ENCODE assay signal across 18 cellular contexts in the genomic region with DNA sequence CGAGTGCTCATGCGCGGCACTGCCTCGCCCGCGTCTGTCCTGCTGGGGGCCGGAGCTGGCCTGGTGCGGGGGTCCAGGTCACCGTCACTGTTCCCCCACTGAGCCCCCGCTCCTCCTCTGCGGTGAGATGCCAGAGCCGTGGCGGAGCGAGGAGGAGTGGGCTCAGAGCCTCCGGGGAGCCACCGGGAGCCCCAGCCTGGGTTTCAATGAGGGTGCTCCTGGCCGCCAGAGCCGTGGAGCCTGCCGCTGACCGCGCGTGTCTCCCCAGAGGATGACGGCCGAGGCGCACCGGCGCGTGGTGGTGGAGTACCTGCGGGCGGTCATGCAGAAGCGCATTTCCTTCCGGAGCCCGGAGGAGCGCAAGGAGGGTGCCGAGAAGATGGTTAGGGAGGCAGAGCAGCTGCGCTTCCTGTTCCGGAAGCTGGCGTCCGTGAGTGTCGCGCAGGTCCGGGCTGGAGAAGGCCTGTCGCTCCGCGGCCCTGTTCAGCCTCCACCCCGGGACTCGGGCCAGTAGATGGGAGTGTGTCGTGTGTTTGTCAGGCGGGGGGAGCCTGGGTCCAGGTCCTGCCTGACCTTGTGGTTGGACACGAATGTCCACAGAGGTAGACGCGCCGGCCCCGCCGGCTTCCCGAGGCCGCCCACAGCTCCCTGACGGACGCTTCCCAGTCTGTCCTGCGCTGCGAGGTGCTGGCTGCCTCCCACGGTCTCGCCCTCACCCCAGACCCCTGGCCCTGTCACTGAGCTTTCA. TPM values are rescaled to one million over a fixed set of nuclear protein-coding genes. Genes with fewer than 3 reads are reported as not detected.
A peak's percentile ranks its signal among the peaks of the same experiment; 100 is the strongest.
DNase-seq lines count a peak whose midpoint lies in the region; ATAC-seq and TF ChIP-seq lines count a peak whose summit lies in the region.
"Had no signal": no experiment of that assay in that cellular context is flagged by ENCODE, and none has a peak within 500 bp of the region (broad histone marks: within the 10 kb centered on the region; RNA-seq: fewer than 3 reads in every experiment).

No MANE protein-coding gene starts in this region.

- H3K27ac Mint-ChIP-seq in CD8-positive, alpha-beta T cell = no peak overlapping the region
- H3K27ac Mint-ChIP-seq: brain had no signal

- H3K27me3 ChIP-seq in BLaER1 treated with 17β-estradiol and CSF1 and Interleukin-3, amounts not matched to agents 10 nM and 100 nM = no peaks in the 10 kb centered on the region
- H3K27me3 ChIP-seq in CD8-positive, alpha-beta T cell (ENCODE audit: insufficient read depth, low read length) = no peaks in the 10 kb centered on the region
- H3K27me3 ChIP-seq: BE2C had no signal

- H3K4me1 Mint-ChIP-seq in CD8-positive, alpha-beta T cell (ENCODE audit: low read depth) = peaks cover 12% of the 10 kb centered on the region
- H3K4me1 Mint-ChIP-seq: neural crest cell had no signal

- H3K27me3 Mint-ChIP-seq in CD8-positive, alpha-beta T cell (ENCODE audit: low read depth) = no peaks in the 10 kb centered on the region
- H3K27me3 Mint-ChIP-seq: brain had no signal

- peak overlapping the region; percentile 48 to 73 (median 61); a peak in 20 of 22 replicates for H3K4me2 ChIP-seq in BLaER1 treated with 17β-estradiol and CSF1 and Interleukin-3, amounts not matched to agents 10 nM and 100 nM

- no peak for DNase-seq in CD8-positive, alpha-beta T cell
- DNase-seq in posterior vena cava (ENCODE audit: low spot score) (peak; percentile 72), CD1c-positive myeloid dendritic cell (ENCODE audit: extremely low spot score) (no peak), ecto neural progenitor cell (ENCODE audit: low spot score) (no peak), GM13977 (ENCODE audit: low spot score) (no peak)
- DNase-seq: activated CD4-positive, alpha-beta T cell treated with anti-CD3 and anti-CD28 coated beads, Interleukin-2, amount 50 U/mL, for 48 hours; BE2C; immature natural killer cell; IMR-90; mesendoderm; NCI-H2081; NCI-H524; PC-3 had no signal

- H3K36me3 ChIP-seq in BLaER1 treated with 17β-estradiol and CSF1 and Interleukin-3, amounts not matched to agents 10 nM and 100 nM = peaks cover 63 to 88% (median 78%) of the 10 kb centered on the region in 11 experiments
- peaks cover 15% of the 10 kb centered on the region for H3K36me3 ChIP-seq in CD8-positive, alpha-beta T cell (ENCODE audit: insufficient read depth, low read length)

- CTCF ChIA-PET in CD8-positive, alpha-beta T cell (lab: Charles Lee) = no interaction called here

- H3K4me1 ChIP-seq in BLaER1 treated with 17β-estradiol and CSF1 and Interleukin-3, amounts not matched to agents 10 nM and 100 nM = peaks cover 15 to 23% (median 17%) of the 10 kb centered on the region in 10 experiments
- H3K4me1 ChIP-seq in CD8-positive, alpha-beta T cell (ENCODE audit: insufficient read depth, low read length) = peaks cover 18% of the 10 kb centered on the region
- H3K4me1 ChIP-seq: BE2C had no signal

- no peak overlapping the region for H3K27ac ChIP-seq in BLaER1 treated with 17β-estradiol and CSF1 and Interleukin-3, amounts not matched to agents 10 nM and 100 nM
- H3K27ac ChIP-seq in CD8-positive, alpha-beta T cell (ENCODE audit: low read depth, low read length) = peak overlapping the region; percentile 57

- no peak overlapping the region for H3K4me3 ChIP-seq in BLaER1 treated with 17β-estradiol and CSF1 and Interleukin-3, amounts not matched to agents 10 nM and 100 nM
- no peak overlapping the region for H3K4me3 ChIP-seq in CD8-positive, alpha-beta T cell (ENCODE audit: low read depth, low read length)

- peaks cover 47% of the 10 kb centered on the region for H3K36me3 Mint-ChIP-seq in CD8-positive, alpha-beta T cell

- H4K20me1 ChIP-seq in BLaER1 treated with 17β-estradiol and CSF1 and Interleukin-3, amounts not matched to agents 10 nM and 100 nM = peaks cover 21 to 70% (median 34%) of the 10 kb centered on the region in 11 experiments; a peak in 20 of 22 replicates

- in situ Hi-C loops in GM13977 (cut with MboI; ENCODE audit: low pct_unique_long_range_greater_than_20kb, low sequenced_read_pairs, unreplicated experiment) = no loop called here

- no peaks in the 10 kb centered on the region for H3K9me3 ChIP-seq in BLaER1 treated with 17β-estradiol and CSF1 and Interleukin-3, amounts not matched to agents 10 nM and 100 nM (replicated peaks in 1 of 11)
- no peaks in the 10 kb centered on the region for H3K9me3 ChIP-seq in CD8-positive, alpha-beta T cell (ENCODE audit: low read length)
- H3K9me3 ChIP-seq: BE2C had no signal

- intact Hi-C loops in CD8-positive, alpha-beta T cell (cut with DNase I, micrococcal nuclease) = no loop called here
- intact Hi-C loops in posterior vena cava (cut with DNase I) = no loop called here

- POLR2A ChIA-PET in CD8-positive, alpha-beta T cell (lab: Charles Lee) = interaction anchor here (1.8 kb wide), 1 partner anchor 8 kb away, joined by 9 read pairs; no protein-coding TSS in a partner anchor

- no peak for TF ChIP-seq CTCF in CD8-positive, alpha-beta T cell (IDR thresholded peaks at IDR 0.05)
- no peak for TF ChIP-seq CTCF in GM13977 (IDR thresholded peaks at IDR 0.05; ENCODE audit: extremely low read depth, insufficient read depth, missing control alignments)

- no peaks in the 10 kb centered on the region for H3K9me3 Mint-ChIP-seq in CD8-positive, alpha-beta T cell
- H3K9me3 Mint-ChIP-seq: activated T-helper 2 cell treated with anti-CD3 and anti-CD28 coated beads, Interferon-gamma antibody, Interleukin-2, Interleukin-4, amounts not matched to agents 10 μg/mL and 5 μg/mL and 100 μg/mL, durations not matched to agents 14 hours and 24 hours and 36 hours; brain; immature natural killer cell; neural crest cell had no signal

- no peak overlapping the region for H3K4me3 Mint-ChIP-seq in CD8-positive, alpha-beta T cell
- H3K4me3 Mint-ChIP-seq: brain, neural crest cell had no signal

- no peak for ATAC-seq in CD8-positive, alpha-beta T cell
- ATAC-seq in esophagus mucosa = peak; percentile 22
- ATAC-seq: PC-3 had no signal

- no peak overlapping the region for H3K9ac ChIP-seq in BLaER1 treated with 17β-estradiol and CSF1 and Interleukin-3, amounts not matched to agents 10 nM and 100 nM

RNA-seq across cellular contexts. Expression of gene EXOC3, which starts 22.0 kb away (rescaled TPM):
- total RNA-seq in CD8-positive, alpha-beta T cell = 10 to 100 TPM; 82.2 to 85.2 TPM
- 37.4 TPM for total RNA-seq in esophagus mucosa
- total RNA-seq in posterior vena cava = 10 to 100 TPM; 52.6 to 54.2 TPM

RNA-seq across cellular contexts. Expression of gene SLC9A3, which starts 59.2 kb away (rescaled TPM):
- total RNA-seq in CD8-positive, alpha-beta T cell = 1 to 10 TPM; 1.8 to 2.0 TPM
- total RNA-seq in esophagus mucosa = 1.6 TPM
- under 1 TPM; 0.69 to 0.71 TPM for total RNA-seq in posterior vena cava
